ENCODE assay signal across 24 cellular contexts in genomic region chr2:176621350-176621749, GRCh38.
"Had no signal": no experiment of that assay in that cellular context is flagged by ENCODE, and none has a peak within 500 bp of the region (broad histone marks: within the 10 kb centered on the region; RNA-seq: fewer than 3 reads in every experiment).

No MANE protein-coding gene starts in this region.

- H3K27ac ChIP-seq: KMS-11, RWPE1 had no signal

- H3K4me2 ChIP-seq: KMS-11, SK-N-SH had no signal

- ATAC-seq: Panc1, PC-3 had no signal

- H3K9me3 ChIP-seq: SK-N-SH had no signal

- DNase-seq: IMR-90; Kasumi-1; MM.1S; NCI-H1105; NCI-H1417; NCI-H1436 treated with DMSO at 0.1 percent for 48 hours; NCI-H1694; NCI-H187 treated with DMSO at 0.1 percent for 48 hours; NCI-H2029 treated with DMSO at 0.1 percent for 48 hours; NCI-H2171 treated with DMSO at 0.1 percent for 48 hours; NCI-H345; NCI-H446 treated with DMSO at 0.1 percent for 48 hours; NCI-H510A treated with DMSO at 0.1 percent for 48 hours; NCI-H526 treated with DMSO at 0.1 percent for 48 hours; NCI-H748 treated with DMSO at 0.1 percent for 48 hours; NK-92 treated with Interleukin-12 subunit alpha and Interleukin-12 subunit beta, amount 100 ng/mL, for 24 hours; PC-3; SHP77; SK-N-SH; SW 1271; T-helper 1 cell had no signal

- H3K9ac ChIP-seq: KMS-11, SK-N-SH had no signal
